Comparison of ENCODE assay signal across 8 cellular contexts in genomic region chr2:160269803-160270570, GRCh38.
DNase-seq lines count a peak whose midpoint lies in the region; ATAC-seq and TF ChIP-seq lines count a peak whose summit lies in the region.

No MANE protein-coding gene starts in this region.

- no peaks in the 10 kb centered on the region for H4K20me1 ChIP-seq in OCI-LY3 (ENCODE audit: insufficient read depth, low read length)

- no peaks in the 10 kb centered on the region for H3K9me3 Mint-ChIP-seq in activated T-helper 2 cell treated with anti-CD3 and anti-CD28 coated beads, Interferon-gamma antibody, Interleukin-2, Interleukin-4, amounts not matched to agents 10 μg/mL and 5 μg/mL and 100 μg/mL, durations not matched to agents 14 hours and 24 hours and 36 hours
- H3K9me3 Mint-ChIP-seq in natural killer cell, result no peaks in the 10 kb centered on the region
- H3K9me3 Mint-ChIP-seq in stimulated activated memory B cell treated with anti-CD40 and anti-IgM and Interleukin-4, amounts not matched to agents 10 μg/mL and 1 μg/mL and 100 μg/mL, for 72 hours, result no peaks in the 10 kb centered on the region

- no peaks in the 10 kb centered on the region for H3K36me3 ChIP-seq in OCI-LY3 (replicated peaks; ENCODE audit: low read depth, low read length)

- peak overlapping the region; percentile 74 for H3K4me2 ChIP-seq in OCI-LY3 (ENCODE audit: low read length)

- DNase-seq in C1 segment of cervical spinal cord (lab: John Stamatoyannopoulos, UW) (peak; percentile 31 to 86 (median 80)), fibroblast of pulmonary artery (ENCODE audit: low read depth) (peak; percentile 95), natural killer cell (peak; percentile 69)
- DNase-seq in activated T-helper 2 cell treated with anti-CD3 and anti-CD28 coated beads, Interferon-gamma antibody, Interleukin-2, Interleukin-4, amounts not matched to agents 10 μg/mL and 5 μg/mL and 100 μg/mL, durations not matched to agents 14 hours and 24 hours and 36 hours (ENCODE audit: low spot score), result peak; percentile 31

- H3K27ac Mint-ChIP-seq in activated T-helper 2 cell treated with anti-CD3 and anti-CD28 coated beads, Interferon-gamma antibody, Interleukin-2, Interleukin-4, amounts not matched to agents 10 μg/mL and 5 μg/mL and 100 μg/mL, durations not matched to agents 14 hours and 24 hours and 36 hours, result no peak overlapping the region
- H3K27ac Mint-ChIP-seq in natural killer cell, result peak overlapping the region; percentile 92 to 93
- H3K27ac Mint-ChIP-seq in stimulated activated memory B cell treated with anti-CD40 and anti-IgM and Interleukin-4, amounts not matched to agents 10 μg/mL and 1 μg/mL and 100 μg/mL, for 72 hours, result peak overlapping the region; percentile 83

- intact Hi-C loops in activated T-helper 2 cell treated with anti-CD3 and anti-CD28 coated beads, Interferon-gamma antibody, Interleukin-2, Interleukin-4, amounts not matched to agents 10 μg/mL and 5 μg/mL and 100 μg/mL, durations not matched to agents 14 hours and 24 hours and 36 hours (cut with micrococcal nuclease), result loop anchor here (2.0 to 5.0 kb wide), 3 partner anchors 32 to 722 kb away; no protein-coding TSS in a partner anchor
- intact Hi-C loops in natural killer cell (cut with micrococcal nuclease), result no loop called here

- H3K79me2 ChIP-seq in OCI-LY3 (ENCODE audit: low read length), result no peaks in the 10 kb centered on the region

- H3K4me1 ChIP-seq in OCI-LY3 (ENCODE audit: low read length), result peaks cover 20% of the 10 kb centered on the region

- no peak overlapping the region for H3K27ac ChIP-seq in OCI-LY3 (ENCODE audit: low read length)

- H3K36me3 Mint-ChIP-seq in activated T-helper 2 cell treated with anti-CD3 and anti-CD28 coated beads, Interferon-gamma antibody, Interleukin-2, Interleukin-4, amounts not matched to agents 10 μg/mL and 5 μg/mL and 100 μg/mL, durations not matched to agents 14 hours and 24 hours and 36 hours (ENCODE audit: low read depth), result peaks cover 32% of the 10 kb centered on the region
- H3K36me3 Mint-ChIP-seq in natural killer cell, result peaks cover 6% of the 10 kb centered on the region
- peaks cover 5% of the 10 kb centered on the region for H3K36me3 Mint-ChIP-seq in stimulated activated memory B cell treated with anti-CD40 and anti-IgM and Interleukin-4, amounts not matched to agents 10 μg/mL and 1 μg/mL and 100 μg/mL, for 72 hours

- H3K9me3 ChIP-seq in OCI-LY3 (ENCODE audit: insufficient read depth, low read length), result no peaks in the 10 kb centered on the region

- ATAC-seq in GM19372 (IDR thresholded peaks at IDR 0.05; ENCODE audit: low read depth, unreplicated experiment) (peak; percentile 91), HG03520 (IDR thresholded peaks at IDR 0.05; ENCODE audit: unreplicated experiment) (peak; percentile 86), natural killer cell (peak; percentile 91 to 92 (median 92))
- peak; percentile 90 for ATAC-seq in stimulated activated memory B cell treated with anti-CD40 and anti-IgM and Interleukin-4, amounts not matched to agents 10 μg/mL and 1 μg/mL and 100 μg/mL, for 72 hours

- peak overlapping the region; percentile 56 for H3K4me3 Mint-ChIP-seq in activated T-helper 2 cell treated with anti-CD3 and anti-CD28 coated beads, Interferon-gamma antibody, Interleukin-2, Interleukin-4, amounts not matched to agents 10 μg/mL and 5 μg/mL and 100 μg/mL, durations not matched to agents 14 hours and 24 hours and 36 hours (ENCODE audit: low read depth)
- H3K4me3 Mint-ChIP-seq in natural killer cell, result peak overlapping the region; percentile 89
- peak overlapping the region; percentile 86 for H3K4me3 Mint-ChIP-seq in stimulated activated memory B cell treated with anti-CD40 and anti-IgM and Interleukin-4, amounts not matched to agents 10 μg/mL and 1 μg/mL and 100 μg/mL, for 72 hours

- peak overlapping the region; percentile 38; the same call in 1 of the 2 replicates for H3K9ac ChIP-seq in OCI-LY3 (ENCODE audit: low read length)

- H3K27me3 Mint-ChIP-seq in activated T-helper 2 cell treated with anti-CD3 and anti-CD28 coated beads, Interferon-gamma antibody, Interleukin-2, Interleukin-4, amounts not matched to agents 10 μg/mL and 5 μg/mL and 100 μg/mL, durations not matched to agents 14 hours and 24 hours and 36 hours (ENCODE audit: low read depth), result peaks cover 22% of the 10 kb centered on the region
- H3K27me3 Mint-ChIP-seq in natural killer cell (ENCODE audit: low read depth in 2 of 2), result no peaks in the 10 kb centered on the region
- H3K27me3 Mint-ChIP-seq in stimulated activated memory B cell treated with anti-CD40 and anti-IgM and Interleukin-4, amounts not matched to agents 10 μg/mL and 1 μg/mL and 100 μg/mL, for 72 hours, result peaks cover 20% of the 10 kb centered on the region

- peak overlapping the region; percentile 83 for H2AFZ ChIP-seq in OCI-LY3 (ENCODE audit: low read depth, low read length)

- H3K4me1 Mint-ChIP-seq in activated T-helper 2 cell treated with anti-CD3 and anti-CD28 coated beads, Interferon-gamma antibody, Interleukin-2, Interleukin-4, amounts not matched to agents 10 μg/mL and 5 μg/mL and 100 μg/mL, durations not matched to agents 14 hours and 24 hours and 36 hours (ENCODE audit: low read depth), result peaks cover 45% of the 10 kb centered on the region
- peaks cover 33 to 37% of the 10 kb centered on the region in 2 donors for H3K4me1 Mint-ChIP-seq in natural killer cell
- H3K4me1 Mint-ChIP-seq in stimulated activated memory B cell treated with anti-CD40 and anti-IgM and Interleukin-4, amounts not matched to agents 10 μg/mL and 1 μg/mL and 100 μg/mL, for 72 hours, result peaks cover 25% of the 10 kb centered on the region

- peak overlapping the region; percentile 64 for H3K4me3 ChIP-seq in OCI-LY3 (ENCODE audit: low read length)
- peak overlapping the region; percentile 40 for H3K4me3 ChIP-seq in fibroblast of pulmonary artery (replicated peaks; ENCODE audit: low read depth, low read length)

- H3K27me3 ChIP-seq in OCI-LY3 (ENCODE audit: low read depth, low read length), result no peaks in the 10 kb centered on the region

- TF ChIP-seq CTCF in OCI-LY3 (IDR thresholded peaks at IDR 0.05; ENCODE audit: low read depth, low read length), result peak; percentile 28
- TF ChIP-seq CTCF in fibroblast of pulmonary artery (IDR thresholded peaks at IDR 0.05; ENCODE audit: low read length, missing control alignments), result peak; percentile 64
- peak; percentile 52 for TF ChIP-seq CTCF in natural killer cell (IDR thresholded peaks at IDR 0.05)

Comparison
In these comparisons a context has a peak if more than half of its experiments do, and no peak if none do; other contexts are left out.
1. DNase-seq: peak in every context shown above with its lines; median percentile 95 in fibroblast of pulmonary artery; 80 in C1 segment of cervical spinal cord; 69 in natural killer cell; 31 in activated T-helper 2 cell treated with anti-CD3 and anti-CD28 coated beads, Interferon-gamma antibody, Interleukin-2, Interleukin-4, amounts not matched to agents 10 μg/mL and 5 μg/mL and 100 μg/mL, durations not matched to agents 14 hours and 24 hours and 36 hours.